19 cellular contexts compared by ENCODE assay signal in the genomic region with DNA sequence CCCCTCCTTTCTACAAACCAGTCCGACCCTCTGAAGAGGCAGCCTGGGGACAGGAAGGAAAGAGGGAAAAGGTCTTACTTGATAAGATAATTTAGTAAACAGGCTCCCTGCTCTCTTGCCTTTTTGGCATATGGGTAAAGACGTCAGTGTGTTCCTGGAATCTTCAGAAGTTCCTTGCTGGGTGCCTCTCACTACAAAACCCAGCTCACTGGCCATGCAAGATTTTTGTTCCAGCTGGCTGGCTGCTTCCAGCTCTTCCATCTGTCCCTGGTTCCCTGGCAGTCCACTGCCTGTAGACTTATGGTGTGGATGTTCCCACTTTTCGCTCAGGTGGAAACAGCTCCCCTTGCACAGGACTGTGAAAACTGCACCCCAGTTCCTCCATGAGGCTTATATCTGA.
"Had no signal": no experiment of that assay in that cellular context is flagged by ENCODE, and none has a peak within 500 bp of the region (broad histone marks: within the 10 kb centered on the region; RNA-seq: fewer than 3 reads in every experiment).

No MANE protein-coding gene starts in this region.

- ATAC-seq: effector memory CD8-positive, alpha-beta T cell; left lung; naive thymus-derived CD4-positive, alpha-beta T cell; stimulated activated naive B cell treated with anti-CD40 and anti-IgM and Interleukin-4, amounts not matched to agents 10 μg/mL and 1 μg/mL and 100 μg/mL, for 72 hours; stimulated activated naive CD8-positive, alpha-beta T cell treated with anti-CD3 and anti-CD28 coated beads, Interleukin-15, amount 100 ng/mL, for 72 hours had no signal

- H3K27ac ChIP-seq: epithelial cell of prostate, left lung, right atrium auricular region, skin epidermis had no signal

- DNase-seq: caudate nucleus; effector memory CD8-positive, alpha-beta T cell; foreskin fibroblast; immature natural killer cell; left lung; naive thymus-derived CD4-positive, alpha-beta T cell; nephron progenitor cell; posterior cingulate gyrus; sigmoid colon; stimulated activated CD4-positive, alpha-beta T cell treated with anti-CD3 and anti-CD28 coated beads, Interleukin-2, amount 100 ng/mL, for 24 hours; stimulated activated CD4-positive, alpha-beta T cell treated with anti-CD3 and anti-CD28 coated beads, Interleukin-4, amount 100 ng/mL, for 4 hours; stimulated activated naive B cell treated with anti-CD40 and anti-IgM and Interleukin-4, amounts not matched to agents 10 μg/mL and 1 μg/mL and 100 μg/mL, for 72 hours; stimulated activated naive CD8-positive, alpha-beta T cell treated with anti-CD3 and anti-CD28 coated beads, Interleukin-15, amount 100 ng/mL, for 72 hours; substantia nigra had no signal

- FAIRE-seq: keratinocyte had no signal

- H3K9me3 ChIP-seq: esophagus muscularis mucosa, left lung, right atrium auricular region, sigmoid colon had no signal

- H3K4me3 ChIP-seq: esophagus muscularis mucosa, left lung, right atrium auricular region, sigmoid colon, skin epidermis had no signal

- H3K27me3 ChIP-seq: esophagus muscularis mucosa, left lung, right atrium auricular region, sigmoid colon had no signal
